ENCODE assay signal across 14 cellular contexts in genomic region chr7:12942599-12942998, GRCh38.
DNase-seq lines count a peak whose midpoint lies in the region; FAIRE-seq and TF ChIP-seq lines count a peak whose summit lies in the region.
"Had no signal": no experiment of that assay in that cellular context is flagged by ENCODE, and none has a peak within 500 bp of the region (broad histone marks: within the 10 kb centered on the region; RNA-seq: fewer than 3 reads in every experiment).

No MANE protein-coding gene starts in this region.

- peaks cover 5% of the 10 kb centered on the region for H3K36me3 Mint-ChIP-seq in nephron (ENCODE audit: low read depth)

- H3K4me1 Mint-ChIP-seq in nephron, result peaks cover 7% of the 10 kb centered on the region

- no peak overlapping the region for H3K4me3 Mint-ChIP-seq in nephron
- H3K4me3 Mint-ChIP-seq: activated T-helper 1 cell treated with anti-CD3 and anti-CD28 coated beads, Interleukin-12 subunit alpha, Interleukin-12 subunit beta, Interleukin-2, Interleukin-4 antibody, amounts not matched to agents 30 ng/mL and 10 ng/mL and 1 ng/mL, durations not matched to agents 14 hours and 24 hours and 36 hours had no signal

- TF ChIP-seq CTCF in breast epithelium (IDR thresholded peaks at IDR 0.05) (no peak), nephron (IDR thresholded peaks at IDR 0.05; ENCODE audit: unreplicated experiment in 3 of 3) (no peak)

- intact Hi-C loops in breast epithelium (cut with DNase I; ENCODE audit: low total_unique reads), result no loop called here

- TF ChIP-seq POLR2A in breast epithelium (IDR thresholded peaks at IDR 0.05) (no peak), GM12891 (IDR thresholded peaks at IDR 0.05; ENCODE audit: low read depth, low read length) (no peak)

- H3K36me3 ChIP-seq in breast epithelium, result no peaks in the 10 kb centered on the region
- H3K36me3 ChIP-seq: BLaER1 had no signal

- no peaks in the 10 kb centered on the region for H3K4me1 ChIP-seq in breast epithelium
- H3K4me1 ChIP-seq: BLaER1 had no signal

- H3K9me3 Mint-ChIP-seq in nephron, result peaks cover 19% of the 10 kb centered on the region
- H3K9me3 Mint-ChIP-seq: activated T-helper 1 cell treated with anti-CD3 and anti-CD28 coated beads, Interleukin-12 subunit alpha, Interleukin-12 subunit beta, Interleukin-2, Interleukin-4 antibody, amounts not matched to agents 30 ng/mL and 10 ng/mL and 1 ng/mL, durations not matched to agents 14 hours and 24 hours and 36 hours had no signal

- H3K4me3 ChIP-seq in breast epithelium, result no peak overlapping the region
- H3K4me3 ChIP-seq: BLaER1 had no signal

- DNase-seq in H4 (ENCODE audit: low spot score) (peak; percentile 60), NCI-H524 (lab: John Stamatoyannopoulos, UW) (peak; percentile 67 to 84), breast epithelium (ENCODE audit: low spot score in 2 of 2) (no peak), ACHN (no peak), GM12891 (ENCODE audit: insufficient read length, low spot score) (no peak), DMS79 (lab: John Stamatoyannopoulos, UW) (no peak)
- no peak for DNase-seq in activated CD8-positive, alpha-beta memory T cell treated with anti-CD3 and anti-CD28 coated beads, Interleukin-2, amount 50 U/mL, for 48 hours
- DNase-seq: activated CD4-positive, CD25-positive, alpha-beta regulatory T cell treated with anti-CD3 and anti-CD28 coated beads, Interleukin-2, amount 50 U/mL, for 72 hours; NCI-H526 had no signal

- no peak for FAIRE-seq in GM12891 (lab: Jason Lieb, UNC)
- FAIRE-seq: bronchial epithelial cell had no signal

- H3K9me3 ChIP-seq in breast epithelium, result peaks cover 0 to 7% of the 10 kb centered on the region in 2 donors
- H3K9me3 ChIP-seq: BLaER1 had no signal

- no peaks in the 10 kb centered on the region for H3K27me3 ChIP-seq in breast epithelium
- H3K27me3 ChIP-seq: BLaER1 had no signal

- in situ Hi-C loops in ACHN (cut with HindIII; ENCODE audit: low pct_ligation_motif_present, low pct_unique_long_range_greater_than_20kb, low sequenced_read_pairs), result no loop called here

- peak overlapping the region; percentile 92 to 94 (median 93) for H3K27ac Mint-ChIP-seq in nephron
- H3K27ac Mint-ChIP-seq: activated T-helper 1 cell treated with anti-CD3 and anti-CD28 coated beads, Interleukin-12 subunit alpha, Interleukin-12 subunit beta, Interleukin-2, Interleukin-4 antibody, amounts not matched to agents 30 ng/mL and 10 ng/mL and 1 ng/mL, durations not matched to agents 14 hours and 24 hours and 36 hours had no signal

- H3K27me3 Mint-ChIP-seq in nephron (ENCODE audit: low read depth), result no peaks in the 10 kb centered on the region
- H3K27me3 Mint-ChIP-seq: progenitor cell of endocrine pancreas had no signal

- peak overlapping the region; percentile 45 to 50 for H3K27ac ChIP-seq in breast epithelium
- H3K27ac ChIP-seq: BLaER1 had no signal

TF ChIP-seq in GM12891, 5 proteins besides CTCF, POLR2A, EP300 and RAD21:
- TF ChIP-seq PAX5 (IDR thresholded peaks at IDR 0.05; ENCODE audit: insufficient read depth, low read length, severe bottlenecking) (no peak), SPI1 (IDR thresholded peaks at IDR 0.05; ENCODE audit: low read depth, low read length) (no peak), POLR2AphosphoS5 (IDR thresholded peaks at IDR 0.05; ENCODE audit: low read depth, low read length) (no peak), POU2F2 (IDR thresholded peaks at IDR 0.05; ENCODE audit: low read depth, low read length) (no peak), TAF1 (IDR thresholded peaks at IDR 0.05; ENCODE audit: low read depth, low read length) (no peak)

Comparison
In these comparisons a context has a peak if more than half of its experiments do, and no peak if none do; other contexts are left out.
1. DNase-seq: peak in H4 (single experiment) and NCI-H524 (2 of 2); none in breast epithelium (0 of 2), activated CD8-positive, alpha-beta memory T cell treated with anti-CD3 and anti-CD28 coated beads, Interleukin-2, amount 50 U/mL, for 48 hours (single experiment), ACHN (single experiment), GM12891 (single experiment) and DMS79 (single experiment).